In genomic region chr7:35599061-35599460, GRCh38 we compare ENCODE assay signal across 24 cellular contexts.
DNase-seq lines count a peak whose midpoint lies in the region; ATAC-seq and TF ChIP-seq lines count a peak whose summit lies in the region.
"Had no signal": no experiment of that assay in that cellular context is flagged by ENCODE, and none has a peak within 500 bp of the region (broad histone marks: within the 10 kb centered on the region; RNA-seq: fewer than 3 reads in every experiment).

No MANE protein-coding gene starts in this region.

- peak overlapping the region; percentile 31 for H3K4me2 ChIP-seq in neural cell (ENCODE audit: low read length)
- H3K4me2 ChIP-seq: BLaER1 had no signal

- H3K27ac ChIP-seq in SJCRH30 = peak overlapping the region; percentile 44
- H3K27ac ChIP-seq in neural cell (ENCODE audit: low read length) = peak overlapping the region; percentile 81
- H3K27ac ChIP-seq: BLaER1 had no signal

- H3K4me3 ChIP-seq in SJCRH30 (no peak overlapping the region), neural cell (ENCODE audit: low read length) (peak overlapping the region; percentile 46)
- H3K4me3 ChIP-seq: BLaER1, GM12878 had no signal

- DNase-seq in HEK293T (ENCODE audit: extremely low spot score) (no peak), NCI-H526 (lab: John Stamatoyannopoulos, UW) (peak; percentile 63 to 79), SJCRH30 (peak in 1 of 2 experiments; percentile 43), putamen (ENCODE audit: low spot score) (no peak)
- no peak for DNase-seq in activated naive CD4-positive, alpha-beta T cell (lab: John Stamatoyannopoulos, UW)
- DNase-seq: 8988T; ACHN; BE2C; C1 segment of cervical spinal cord; CD4-positive, alpha-beta memory T cell; CD4-positive, CD25-positive, alpha-beta regulatory T cell; CD8-positive, alpha-beta memory T cell; COR-L47; DMS 273 treated with DMSO at 0.1 percent for 48 hours; DMS153; DMS53; DMS79; DND-41; EL; GDM1 had no signal

- H3K27me3 ChIP-seq in SJCRH30 = no peaks in the 10 kb centered on the region
- H3K27me3 ChIP-seq in neural cell (ENCODE audit: insufficient read depth, low read depth, low read length) = no peaks in the 10 kb centered on the region
- H3K27me3 ChIP-seq: BE2C, BLaER1 had no signal

- no peaks in the 10 kb centered on the region for H3K36me3 ChIP-seq in SJCRH30
- H3K36me3 ChIP-seq in neural cell (ENCODE audit: insufficient read depth, low read length) = no peaks in the 10 kb centered on the region
- H3K36me3 ChIP-seq: BE2C, BLaER1 had no signal

- H2AFZ ChIP-seq in neural cell (ENCODE audit: low read depth, low read length) = no peak overlapping the region

- H3F3A ChIP-seq in neural cell (ENCODE audit: insufficient read depth, low read length, poor library complexity, severe bottlenecking) = peaks cover 4% of the 10 kb centered on the region

- peak; percentile 88 for TF ChIP-seq EP300 in neural cell (conservative IDR thresholded peaks at IDR 0.05; ENCODE audit: poor library complexity, severe bottlenecking)

- peak overlapping the region; percentile 31 for H3K9ac ChIP-seq in neural cell (ENCODE audit: low read length)
- H3K9ac ChIP-seq: BLaER1 had no signal

- H3K9me3 ChIP-seq in SJCRH30 (replicated peaks) (peaks cover 7% of the 10 kb centered on the region; the same call in 1 of the 2 replicates), neural cell (ENCODE audit: low read length) (no peaks in the 10 kb centered on the region)
- H3K9me3 ChIP-seq: BE2C, BLaER1 had no signal

- H4K20me1 ChIP-seq in neural cell (ENCODE audit: insufficient read depth) = no peaks in the 10 kb centered on the region
- H4K20me1 ChIP-seq: BLaER1 had no signal

- no peak for TF ChIP-seq RAD21 in neural cell (conservative IDR thresholded peaks at IDR 0.05)

- H3K79me2 ChIP-seq in neural cell (replicated peaks; ENCODE audit: insufficient read depth, low read length) = no peaks in the 10 kb centered on the region

- CTCF ChIA-PET in HEK293T (lab: Yijun Ruan, JAX) = no interaction called here

- H3K4me1 ChIP-seq in SJCRH30 = peaks cover 31% of the 10 kb centered on the region
- H3K4me1 ChIP-seq: BE2C, BLaER1 had no signal

- H3K9me2 ChIP-seq in neural cell (ENCODE audit: insufficient read depth, low read length) = no peaks in the 10 kb centered on the region

- POLR2A ChIA-PET in HEK293T (lab: Yijun Ruan, JAX) = no interaction called here

- no peak for TF ChIP-seq CTCF in neural cell (IDR thresholded peaks at IDR 0.05; ENCODE audit: poor library complexity, severe bottlenecking)

- no peak for ATAC-seq in HG03571 (IDR thresholded peaks at IDR 0.05; ENCODE audit: unreplicated experiment)
- ATAC-seq: GM12878 had no signal

TF ChIP-seq in HEK293T, 16 proteins besides CTCF, POLR2A, EP300 and RAD21:
- TF ChIP-seq PKNOX1 (IDR thresholded peaks at IDR 0.05) (peak; percentile 49), BHLHE40 (IDR thresholded peaks at IDR 0.05; ENCODE audit: borderline replicate concordance) (no peak)

TF ChIP-seq in neural cell, 6 proteins besides CTCF, POLR2A, EP300 and RAD21:
- TF ChIP-seq REST (IDR thresholded peaks at IDR 0.05; ENCODE audit: borderline replicate concordance) (no peak), POLR2AphosphoS5 (IDR thresholded peaks at IDR 0.05) (peak; percentile 62)

Comparison
In these comparisons a context has a peak if more than half of its experiments do, and no peak if none do; other contexts are left out.
1. DNase-seq: peak in NCI-H526 (2 of 2); none in HEK293T (single experiment), putamen (single experiment) and activated naive CD4-positive, alpha-beta T cell (0 of 4).